ENCODE assay signal across 15 cellular contexts in the genomic region with DNA sequence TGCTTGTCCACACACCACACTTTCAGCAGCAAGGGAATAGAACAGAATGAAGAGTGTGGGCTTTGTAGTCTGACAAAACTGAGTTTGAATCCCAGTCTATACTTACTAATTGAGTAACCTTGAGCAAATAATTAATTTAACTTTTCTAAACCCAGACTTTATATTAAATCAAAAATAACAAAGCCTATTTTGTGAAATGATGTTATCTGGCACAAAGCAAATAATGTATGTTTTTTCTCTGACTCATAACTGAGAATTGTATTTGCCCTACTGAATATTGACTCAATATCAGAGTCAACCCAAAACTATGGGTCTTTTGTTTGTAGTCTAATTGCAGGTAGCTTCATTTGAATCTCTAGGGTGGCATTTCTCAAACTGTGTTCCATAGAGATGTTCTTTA.
A peak's percentile ranks its signal among the peaks of the same experiment; 100 is the strongest.
DNase-seq lines count a peak whose midpoint lies in the region; ATAC-seq, FAIRE-seq and TF ChIP-seq lines count a peak whose summit lies in the region.
"Had no signal": no experiment of that assay in that cellular context is flagged by ENCODE, and none has a peak within 500 bp of the region (broad histone marks: within the 10 kb centered on the region; RNA-seq: fewer than 3 reads in every experiment).

No MANE protein-coding gene starts in this region.

- no TSS peak for BruUV-seq in HepG2 (replicated peaks; lab: Mats Ljungman, UMichigan)
- no TSS peak for BruUV-seq in PC-9 (replicated peaks; lab: Mats Ljungman, UMichigan)

- intact Hi-C loops in HepG2 (cut with micrococcal nuclease; ENCODE audit: unreplicated experiment) (no loop called here), right lobe of liver (cut with DNase I) (no loop called here), PC-9 (cut with micrococcal nuclease; ENCODE audit: unreplicated experiment) (no loop called here)

- peak; percentile 23 for DNase-seq in HepG2 (ENCODE audit: low spot score)
- DNase-seq in right lobe of liver, result no peak
- peak in 1 of 2 experiments; percentile 81 for DNase-seq in PC-9
- peak; percentile 61 for DNase-seq in epithelial cell of esophagus (ENCODE audit: low read depth)
- no peak for DNase-seq in central memory CD4-positive, alpha-beta T cell
- no peak for DNase-seq in occipital lobe (lab: John Stamatoyannopoulos, UW)
- no peak for DNase-seq in neural progenitor cell (ENCODE audit: low spot score)
- DNase-seq: COR-L47, DMS153, NCI-H187 treated with DMSO at 0.1 percent for 48 hours, NCI-H446, NCI-H69, OCI-M1 had no signal

- no peak overlapping the region for H3K4me3 Mint-ChIP-seq in neural progenitor cell

- no peak for TF ChIP-seq POLR2A in HepG2 (IDR thresholded peaks at IDR 0.05; ENCODE audit: insufficient read depth in 1 of 2, low read depth in 2 of 2, low read length in 2 of 2)
- no peak for TF ChIP-seq POLR2A in right lobe of liver (IDR thresholded peaks at IDR 0.05)

- no peaks in the 10 kb centered on the region for H4K20me1 ChIP-seq in HepG2 (ENCODE audit: insufficient read depth, low read length)
- no peaks in the 10 kb centered on the region for H4K20me1 ChIP-seq in PC-9 (ENCODE audit: insufficient read depth)
- no peaks in the 10 kb centered on the region for H4K20me1 ChIP-seq in neural progenitor cell (ENCODE audit: low read depth)

- ATAC-seq in HepG2 (no peak), right lobe of liver (no peak)

- H3K4me1 ChIP-seq in HepG2 (ENCODE audit: insufficient read depth, low read length) (no peaks in the 10 kb centered on the region), right lobe of liver (no peaks in the 10 kb centered on the region), PC-9 (replicated peaks; ENCODE audit: insufficient read depth) (peaks cover 35% of the 10 kb centered on the region), neural progenitor cell (peaks cover 7% of the 10 kb centered on the region)

- no peaks in the 10 kb centered on the region for H3K9me2 ChIP-seq in PC-9 (ENCODE audit: insufficient read depth)

- POLR2A ChIA-PET in HepG2 (lab: Yijun Ruan, JAX), result no interaction called here
- POLR2A ChIA-PET in PC-9 (lab: Charles Lee; ENCODE audit: unreplicated experiment), result no interaction called here

- H3F3A ChIP-seq in PC-9 (ENCODE audit: insufficient read depth, low read depth) (peaks cover 28% of the 10 kb centered on the region), neural progenitor cell (ENCODE audit: low read depth) (no peaks in the 10 kb centered on the region)

- H3K9me3 ChIP-seq in HepG2 (ENCODE audit: low read length) (no peaks in the 10 kb centered on the region), right lobe of liver (no peaks in the 10 kb centered on the region), PC-9 (ENCODE audit: insufficient read depth, low read depth) (peaks cover 15% of the 10 kb centered on the region), neural progenitor cell (ENCODE audit: low read depth) (no peaks in the 10 kb centered on the region)
- H3K9me3 ChIP-seq: HAP-1 had no signal

- no peak for FAIRE-seq in HepG2 (lab: Jason Lieb, UNC)

- peaks cover 24% of the 10 kb centered on the region for H3K4me1 Mint-ChIP-seq in neural progenitor cell

- CTCF ChIA-PET in HepG2 (lab: Yijun Ruan, JAX; ENCODE audit: low intra/inter-chr PET ratio, low total read pairs) (no interaction called here), PC-9 (lab: Charles Lee) (no interaction called here)

- H3K36me3 ChIP-seq in HepG2 (replicated peaks in 1 of 2; ENCODE audit: control insufficient read depth in 1 of 2, insufficient read depth in 2 of 2, low read length in 2 of 2), result no peaks in the 10 kb centered on the region
- no peaks in the 10 kb centered on the region for H3K36me3 ChIP-seq in right lobe of liver
- no peaks in the 10 kb centered on the region for H3K36me3 ChIP-seq in PC-9 (ENCODE audit: low read depth)
- H3K36me3 ChIP-seq in neural progenitor cell, result no peaks in the 10 kb centered on the region
- H3K36me3 ChIP-seq: HAP-1 had no signal

- H2AFZ ChIP-seq in HepG2 (ENCODE audit: low read length), result no peak overlapping the region
- H2AFZ ChIP-seq in PC-9, result no peak overlapping the region
- H2AFZ ChIP-seq in neural progenitor cell (replicated peaks), result no peak overlapping the region

- H3K79me2 ChIP-seq in HepG2 (ENCODE audit: insufficient read depth, low read length) (no peaks in the 10 kb centered on the region), PC-9 (ENCODE audit: low read depth) (no peaks in the 10 kb centered on the region), neural progenitor cell (ENCODE audit: low read depth) (no peaks in the 10 kb centered on the region)

- H3K36me3 Mint-ChIP-seq in neural progenitor cell, result no peaks in the 10 kb centered on the region

- H3K27ac Mint-ChIP-seq in neural progenitor cell, result no peak overlapping the region

- H3K9me3 Mint-ChIP-seq in neural progenitor cell, result peaks cover 4% of the 10 kb centered on the region

- H3K4me2 ChIP-seq in HepG2 (ENCODE audit: low read depth, low read length) (no peak overlapping the region), PC-9 (peak overlapping the region; percentile 5; the same call in 1 of the 2 replicates), neural progenitor cell (no peak overlapping the region)

- peaks cover 0 to 7% of the 10 kb centered on the region in 2 experiments; a peak in 2 of 5 replicates for H3K27me3 ChIP-seq in HepG2 (ENCODE audit: control insufficient read depth in 1 of 2, insufficient read depth in 2 of 2, low read length in 2 of 2)
- H3K27me3 ChIP-seq in right lobe of liver, result no peaks in the 10 kb centered on the region
- no peaks in the 10 kb centered on the region for H3K27me3 ChIP-seq in PC-9 (ENCODE audit: insufficient read depth, low read depth)
- no peaks in the 10 kb centered on the region for H3K27me3 ChIP-seq in neural progenitor cell

- no peak for TF ChIP-seq EP300 in HepG2 (IDR thresholded peaks at IDR 0.05; ENCODE audit: low read depth in 2 of 2, low read length in 2 of 2)
- TF ChIP-seq EP300 in HepG2 (CRISPR knock-in tag; IDR thresholded peaks at IDR 0.05; ENCODE audit: borderline replicate concordance), result no peak

- no peak overlapping the region for H3K9ac ChIP-seq in HepG2 (ENCODE audit: insufficient read depth, low read depth, low read length)
- H3K9ac ChIP-seq in neural progenitor cell, result no peak overlapping the region

- H3K27me3 Mint-ChIP-seq in neural progenitor cell (ENCODE audit: insufficient read depth, low read depth), result peaks cover 5% of the 10 kb centered on the region

- no peak for TF ChIP-seq CTCF in HepG2 (CRISPR knock-in tag; IDR thresholded peaks at IDR 0.05)
- no peak for TF ChIP-seq CTCF in right lobe of liver (IDR thresholded peaks at IDR 0.05)
- TF ChIP-seq CTCF in PC-9 (conservative IDR thresholded peaks at IDR 0.05), result no peak
- no peak for TF ChIP-seq CTCF in epithelial cell of esophagus (IDR thresholded peaks at IDR 0.05; ENCODE audit: insufficient read depth, low read depth, low read length, missing control alignments)
- no peak for TF ChIP-seq CTCF in neural progenitor cell (IDR thresholded peaks at IDR 0.05)

- H3K27ac ChIP-seq in HepG2 (ENCODE audit: extremely low read length, insufficient read depth, low read length), result no peak overlapping the region
- no peak overlapping the region for H3K27ac ChIP-seq in right lobe of liver
- no peak overlapping the region for H3K27ac ChIP-seq in PC-9
- no peak overlapping the region for H3K27ac ChIP-seq in neural progenitor cell
- H3K27ac ChIP-seq: SK-N-MC had no signal

- no peak for TF ChIP-seq RAD21 in HepG2 (CRISPR knock-in tag; IDR thresholded peaks at IDR 0.05)

- H3K4me3 ChIP-seq in HepG2 (replicated peaks in 1 of 3; ENCODE audit: insufficient read depth in 1 of 3, low read depth in 2 of 3, low read length in 3 of 3) (no peak overlapping the region), right lobe of liver (no peak overlapping the region), PC-9 (no peak overlapping the region), epithelial cell of esophagus (ENCODE audit: low read length) (no peak overlapping the region), neural progenitor cell (no peak overlapping the region)
- H3K4me3 ChIP-seq: HAP-1, SK-N-MC had no signal

- in situ Hi-C loops in HepG2 (cut with HindIII; ENCODE audit: extremely low pct_ligation_motif_present, low pct_unique_long_range_greater_than_20kb), result no loop called here

TF ChIP-seq in HepG2, 621 proteins besides CTCF, POLR2A, EP300 and RAD21:
- TF ChIP-seq SOX5 (CRISPR knock-in tag; IDR thresholded peaks at IDR 0.05; ENCODE audit: borderline replicate concordance), result peak; percentile 16; the same call in 1 of the 2 replicates
- TF ChIP-seq HOXD1 (CRISPR knock-in tag; IDR thresholded peaks at IDR 0.05), result no peak
- 0 out of 2 replicates have a peak, but pooled peaks have one; percentile 25 for TF ChIP-seq ARID3A (IDR thresholded peaks at IDR 0.05; ENCODE audit: low read depth, low read length)
- TF ChIP-seq RXRA (CRISPR knock-in tag; IDR thresholded peaks at IDR 0.05), result no peak
- 0 out of 2 replicates have a peak, but pooled peaks have one; percentile 21 for TF ChIP-seq FOXA3 (CRISPR knock-in tag; IDR thresholded peaks at IDR 0.05)

Comparison
In these comparisons a context has a peak if more than half of its experiments do, and no peak if none do; other contexts are left out.
1. DNase-seq: peak in HepG2 (single experiment) and epithelial cell of esophagus (single experiment); none in right lobe of liver (0 of 3), central memory CD4-positive, alpha-beta T cell (single experiment), occipital lobe (single experiment) and neural progenitor cell (single experiment).